ENCODE assay signal across 15 cellular contexts in genomic region chr20:8388707-8389106, GRCh38.
DNase-seq lines count a peak whose midpoint lies in the region; ATAC-seq and TF ChIP-seq lines count a peak whose summit lies in the region.
"Had no signal": no experiment of that assay in that cellular context is flagged by ENCODE, and none has a peak within 500 bp of the region (broad histone marks: within the 10 kb centered on the region; RNA-seq: fewer than 3 reads in every experiment).

No MANE protein-coding gene starts in this region.

- H3K4me3 Mint-ChIP-seq in neural progenitor cell (no peak overlapping the region), progenitor cell of endocrine pancreas (ENCODE audit: low read depth) (no peak overlapping the region)
- H3K4me3 Mint-ChIP-seq: activated naive CD8-positive, alpha-beta T cell treated with anti-CD3 and anti-CD28 coated beads, Interleukin-2, amount 10 ng/mL, durations not matched to agents 7 days and 5 days; CD4-positive, alpha-beta memory T cell; stimulated activated effector memory CD8-positive, alpha-beta T cell treated with anti-CD3 and anti-CD28 coated beads, Interleukin-12 subunit alpha, Interleukin-12 subunit beta, amount 100 ng/mL, for 72 hours had no signal

- no peak overlapping the region for H3K9ac ChIP-seq in BLaER1
- no peak overlapping the region for H3K9ac ChIP-seq in neural progenitor cell

- H2AFZ ChIP-seq in neural progenitor cell (replicated peaks), result no peak overlapping the region

- no peaks in the 10 kb centered on the region for H3K79me2 ChIP-seq in neural progenitor cell (ENCODE audit: low read depth)

- H3F3A ChIP-seq in neural progenitor cell (ENCODE audit: low read depth), result peaks cover 17% of the 10 kb centered on the region

- H3K9me3 Mint-ChIP-seq in neural progenitor cell (peaks cover 14% of the 10 kb centered on the region), progenitor cell of endocrine pancreas (ENCODE audit: low read depth) (peaks cover 3% of the 10 kb centered on the region)
- H3K9me3 Mint-ChIP-seq: activated naive CD8-positive, alpha-beta T cell treated with anti-CD3 and anti-CD28 coated beads, Interleukin-2, amount 10 ng/mL, durations not matched to agents 7 days and 5 days; CD4-positive, alpha-beta memory T cell; stimulated activated effector memory CD8-positive, alpha-beta T cell treated with anti-CD3 and anti-CD28 coated beads, Interleukin-12 subunit alpha, Interleukin-12 subunit beta, amount 100 ng/mL, for 72 hours had no signal

- H3K4me1 ChIP-seq in BLaER1 (peaks cover 61% of the 10 kb centered on the region), neural progenitor cell (peaks cover 46% of the 10 kb centered on the region)
- H3K4me1 ChIP-seq: testis had no signal

- peak; percentile 61 for DNase-seq in MG63
- peak; percentile 5 to 68 for DNase-seq in cardiac fibroblast (ENCODE audit: low read depth in 2 of 2)
- no peak for DNase-seq in neural progenitor cell (ENCODE audit: low spot score)
- DNase-seq in progenitor cell of endocrine pancreas (ENCODE audit: low spot score, unreplicated experiment), result no peak
- no peak for DNase-seq in D341Med (ENCODE audit: low spot score)
- DNase-seq: activated naive CD8-positive, alpha-beta T cell treated with anti-CD3 and anti-CD28 coated beads, Interleukin-2, amount 10 ng/mL, durations not matched to agents 7 days and 5 days; DMS79; NCI-H1436 treated with DMSO at 0.1 percent for 48 hours; Right ventricle myocardium superior; testis had no signal

- H3K36me3 Mint-ChIP-seq in neural progenitor cell (peaks cover 8% of the 10 kb centered on the region), progenitor cell of endocrine pancreas (ENCODE audit: insufficient read depth) (no peaks in the 10 kb centered on the region)
- H3K36me3 Mint-ChIP-seq: activated naive CD8-positive, alpha-beta T cell treated with anti-CD3 and anti-CD28 coated beads, Interleukin-2, amount 10 ng/mL, durations not matched to agents 7 days and 5 days; CD4-positive, alpha-beta memory T cell; stimulated activated effector memory CD8-positive, alpha-beta T cell treated with anti-CD3 and anti-CD28 coated beads, Interleukin-12 subunit alpha, Interleukin-12 subunit beta, amount 100 ng/mL, for 72 hours had no signal

- H3K27ac ChIP-seq in BLaER1, result no peak overlapping the region
- H3K27ac ChIP-seq in neural progenitor cell, result no peak overlapping the region
- H3K27ac ChIP-seq: testis had no signal

- H3K4me1 Mint-ChIP-seq in neural progenitor cell, result peaks cover 51% of the 10 kb centered on the region
- H3K4me1 Mint-ChIP-seq in progenitor cell of endocrine pancreas (ENCODE audit: low read depth), result peaks cover 24% of the 10 kb centered on the region
- H3K4me1 Mint-ChIP-seq: activated naive CD8-positive, alpha-beta T cell treated with anti-CD3 and anti-CD28 coated beads, Interleukin-2, amount 10 ng/mL, durations not matched to agents 7 days and 5 days had no signal

- H3K27me3 Mint-ChIP-seq in neural progenitor cell (ENCODE audit: insufficient read depth, low read depth), result no peaks in the 10 kb centered on the region
- H3K27me3 Mint-ChIP-seq in progenitor cell of endocrine pancreas, result no peaks in the 10 kb centered on the region
- H3K27me3 Mint-ChIP-seq: activated naive CD8-positive, alpha-beta T cell treated with anti-CD3 and anti-CD28 coated beads, Interleukin-2, amount 10 ng/mL, durations not matched to agents 7 days and 5 days had no signal

- H3K9me3 ChIP-seq in BLaER1 (peaks cover 14% of the 10 kb centered on the region), MG63 (peaks cover 3% of the 10 kb centered on the region; the same call in 1 of the 2 replicates), neural progenitor cell (ENCODE audit: low read depth) (no peaks in the 10 kb centered on the region)
- H3K9me3 ChIP-seq: testis had no signal

- peak overlapping the region; percentile 31 for H3K27ac Mint-ChIP-seq in neural progenitor cell
- H3K27ac Mint-ChIP-seq in progenitor cell of endocrine pancreas, result no peak overlapping the region
- H3K27ac Mint-ChIP-seq: activated naive CD8-positive, alpha-beta T cell treated with anti-CD3 and anti-CD28 coated beads, Interleukin-2, amount 10 ng/mL, durations not matched to agents 7 days and 5 days; CD4-positive, alpha-beta memory T cell; stimulated activated effector memory CD8-positive, alpha-beta T cell treated with anti-CD3 and anti-CD28 coated beads, Interleukin-12 subunit alpha, Interleukin-12 subunit beta, amount 100 ng/mL, for 72 hours had no signal

- TF ChIP-seq CTCF in cardiac fibroblast (IDR thresholded peaks at IDR 0.05; ENCODE audit: low read depth, low read length) (no peak), neural progenitor cell (IDR thresholded peaks at IDR 0.05) (no peak), progenitor cell of endocrine pancreas (IDR thresholded peaks at IDR 0.05; ENCODE audit: unreplicated experiment) (no peak)

- no peaks in the 10 kb centered on the region for H3K27me3 ChIP-seq in BLaER1
- H3K27me3 ChIP-seq in MG63, result no peaks in the 10 kb centered on the region
- H3K27me3 ChIP-seq in neural progenitor cell, result no peaks in the 10 kb centered on the region
- H3K27me3 ChIP-seq: testis had no signal

- H3K4me3 ChIP-seq in BLaER1, result no peak overlapping the region
- no peak overlapping the region for H3K4me3 ChIP-seq in MG63
- H3K4me3 ChIP-seq in cardiac fibroblast (replicated peaks in 1 of 2; ENCODE audit: low read depth in 2 of 2, low read length in 2 of 2), result no peak overlapping the region
- H3K4me3 ChIP-seq in neural progenitor cell, result no peak overlapping the region
- H3K4me3 ChIP-seq: testis had no signal

- no peak for ATAC-seq in GM18517 (IDR thresholded peaks at IDR 0.05; ENCODE audit: unreplicated experiment)
- no peak for ATAC-seq in GM19463 (IDR thresholded peaks at IDR 0.05; ENCODE audit: unreplicated experiment)

- H3K4me2 ChIP-seq in BLaER1, result peak overlapping the region; percentile 84; the same call in 1 of the 2 replicates
- no peak overlapping the region for H3K4me2 ChIP-seq in neural progenitor cell

- no peaks in the 10 kb centered on the region for H3K36me3 ChIP-seq in BLaER1
- H3K36me3 ChIP-seq in MG63, result no peaks in the 10 kb centered on the region
- no peaks in the 10 kb centered on the region for H3K36me3 ChIP-seq in neural progenitor cell

- H4K20me1 ChIP-seq in BLaER1 (no peaks in the 10 kb centered on the region), neural progenitor cell (ENCODE audit: low read depth) (no peaks in the 10 kb centered on the region)

Comparison
In these comparisons a context has a peak if more than half of its experiments do, and no peak if none do; other contexts are left out.
1. DNase-seq: peak in MG63 (single experiment) and cardiac fibroblast (2 of 2); none in neural progenitor cell (single experiment), progenitor cell of endocrine pancreas (single experiment) and D341Med (single experiment).